ENCODE assay signal across 2 cellular contexts in the genomic region with DNA sequence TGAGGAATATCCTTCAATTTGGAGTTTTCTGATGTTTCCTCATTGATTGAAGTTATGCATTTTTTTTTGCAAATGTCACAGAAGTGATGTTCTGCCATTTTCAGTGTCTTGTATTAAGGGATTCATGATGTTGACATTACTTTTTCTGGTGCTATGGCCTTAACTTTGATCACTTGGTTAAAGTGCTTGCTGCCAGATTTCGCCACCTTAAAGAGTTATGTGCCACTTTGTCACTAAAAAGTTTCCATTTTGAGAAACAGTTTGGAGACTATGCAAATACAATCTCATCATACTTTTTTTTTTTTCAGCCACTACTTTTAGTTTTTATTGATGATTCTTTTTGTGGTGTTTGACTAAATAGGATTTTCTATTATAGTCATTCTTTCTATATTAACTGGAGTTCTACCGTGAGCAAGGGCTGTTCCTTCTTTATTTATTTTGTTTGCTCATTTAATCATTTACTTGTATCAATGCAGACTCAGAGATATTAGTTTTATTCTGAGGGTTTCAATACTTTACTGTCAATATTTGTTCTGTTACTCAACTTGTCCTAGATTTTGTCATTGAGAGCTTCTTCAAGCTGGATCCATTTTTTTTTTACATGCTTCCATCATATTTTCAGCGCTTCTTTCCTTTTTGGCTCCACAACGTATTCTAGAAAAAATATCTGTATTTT.
TF ChIP-seq lines count a peak whose summit lies in the region.

No MANE protein-coding gene starts in this region.

TF ChIP-seq in liver, 16 proteins besides CTCF, POLR2A, EP300 and RAD21:
- peak in 1 of 2 donors; percentile 36 for TF ChIP-seq JUND (IDR thresholded peaks at IDR 0.05)
- TF ChIP-seq SP1 (IDR thresholded peaks at IDR 0.05): peak; percentile 58
- TF ChIP-seq GABPA (IDR thresholded peaks at IDR 0.05 in 1 of 2, conservative IDR thresholded peaks at IDR 0.05 in 1 of 2): no peak
- no peak for TF ChIP-seq FOXA1 (IDR thresholded peaks at IDR 0.05)
- peak; percentile 35 for TF ChIP-seq ZBTB33 (IDR thresholded peaks at IDR 0.05)
- TF ChIP-seq, protein P1, sequence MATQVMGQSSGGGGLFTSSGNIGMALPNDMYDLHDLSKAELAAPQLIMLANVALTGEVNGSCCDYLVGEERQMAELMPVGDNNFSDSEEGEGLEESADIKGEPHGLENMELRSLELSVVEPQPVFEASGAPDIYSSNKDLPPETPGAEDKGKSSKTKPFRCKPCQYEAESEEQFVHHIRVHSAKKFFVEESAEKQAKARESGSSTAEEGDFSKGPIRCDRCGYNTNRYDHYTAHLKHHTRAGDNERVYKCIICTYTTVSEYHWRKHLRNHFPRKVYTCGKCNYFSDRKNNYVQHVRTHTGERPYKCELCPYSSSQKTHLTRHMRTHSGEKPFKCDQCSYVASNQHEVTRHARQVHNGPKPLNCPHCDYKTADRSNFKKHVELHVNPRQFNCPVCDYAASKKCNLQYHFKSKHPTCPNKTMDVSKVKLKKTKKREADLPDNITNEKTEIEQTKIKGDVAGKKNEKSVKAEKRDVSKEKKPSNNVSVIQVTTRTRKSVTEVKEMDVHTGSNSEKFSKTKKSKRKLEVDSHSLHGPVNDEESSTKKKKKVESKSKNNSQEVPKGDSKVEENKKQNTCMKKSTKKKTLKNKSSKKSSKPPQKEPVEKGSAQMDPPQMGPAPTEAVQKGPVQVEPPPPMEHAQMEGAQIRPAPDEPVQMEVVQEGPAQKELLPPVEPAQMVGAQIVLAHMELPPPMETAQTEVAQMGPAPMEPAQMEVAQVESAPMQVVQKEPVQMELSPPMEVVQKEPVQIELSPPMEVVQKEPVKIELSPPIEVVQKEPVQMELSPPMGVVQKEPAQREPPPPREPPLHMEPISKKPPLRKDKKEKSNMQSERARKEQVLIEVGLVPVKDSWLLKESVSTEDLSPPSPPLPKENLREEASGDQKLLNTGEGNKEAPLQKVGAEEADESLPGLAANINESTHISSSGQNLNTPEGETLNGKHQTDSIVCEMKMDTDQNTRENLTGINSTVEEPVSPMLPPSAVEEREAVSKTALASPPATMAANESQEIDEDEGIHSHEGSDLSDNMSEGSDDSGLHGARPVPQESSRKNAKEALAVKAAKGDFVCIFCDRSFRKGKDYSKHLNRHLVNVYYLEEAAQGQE (IDR thresholded peaks at IDR 0.05): no peak
- TF ChIP-seq ATF3 (IDR thresholded peaks at IDR 0.05): no peak
- no peak for TF ChIP-seq NR2F2 (IDR thresholded peaks at IDR 0.05)
- no peak for TF ChIP-seq HNF4G (IDR thresholded peaks at IDR 0.05)
- peak; percentile 52 to 60 for TF ChIP-seq HNF4A (conservative IDR thresholded peaks at IDR 0.05)
- TF ChIP-seq EGR1 (IDR thresholded peaks at IDR 0.05; ENCODE audit: low read depth in 2 of 2): peak in 1 of 2 donors; percentile 12
- TF ChIP-seq TAF1 (conservative IDR thresholded peaks at IDR 0.05): no peak
- peak; percentile 78 for TF ChIP-seq YY1 (IDR thresholded peaks at IDR 0.05)
- TF ChIP-seq FOXA2 (IDR thresholded peaks at IDR 0.05): peak; percentile 44
- TF ChIP-seq, protein P2, sequence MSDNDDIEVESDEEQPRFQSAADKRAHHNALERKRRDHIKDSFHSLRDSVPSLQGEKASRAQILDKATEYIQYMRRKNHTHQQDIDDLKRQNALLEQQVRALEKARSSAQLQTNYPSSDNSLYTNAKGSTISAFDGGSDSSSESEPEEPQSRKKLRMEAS (IDR thresholded peaks at IDR 0.05): peak; percentile 12
- TF ChIP-seq RXRA (IDR thresholded peaks at IDR 0.05): peak; percentile 21 to 35
TF ChIP-seq in liver: peak in this region for 9.

TF ChIP-seq in HepG2, 621 proteins besides CTCF, POLR2A, EP300 and RAD21:
- TF ChIP-seq ZKSCAN1 (IDR thresholded peaks at IDR 0.05; ENCODE audit: low read length) (no peak), FOXA1 (IDR thresholded peaks at IDR 0.05) (no peak), FOXA1 (CRISPR knock-in tag; IDR thresholded peaks at IDR 0.05) (no peak), ZNF629 (CRISPR knock-in tag; conservative IDR thresholded peaks at IDR 0.05) (no peak), ZNF646 (CRISPR knock-in tag; IDR thresholded peaks at IDR 0.05) (no peak), ELF1 (CRISPR knock-in tag; IDR thresholded peaks at IDR 0.05) (no peak), ATF7-NPFF (CRISPR knock-in tag; IDR thresholded peaks at IDR 0.05; ENCODE audit: low read depth) (no peak), ZNF33A (CRISPR knock-in tag; IDR thresholded peaks at IDR 0.05; ENCODE audit: borderline replicate concordance) (no peak), ZBTB2 (CRISPR knock-in tag; IDR thresholded peaks at IDR 0.05; ENCODE audit: low read depth) (no peak), MTA1 (CRISPR knock-in tag; IDR thresholded peaks at IDR 0.05; ENCODE audit: borderline replicate concordance) (no peak), SCMH1 (CRISPR knock-in tag; IDR thresholded peaks at IDR 0.05; ENCODE audit: borderline replicate concordance) (no peak), HIC2 (CRISPR knock-in tag; IDR thresholded peaks at IDR 0.05; ENCODE audit: low read depth) (no peak)
